1 cellular context compared by ENCODE assay signal in genomic region chr17:81552244-81553017, GRCh38.
A peak's percentile ranks its signal among the peaks of the same experiment; 100 is the strongest.
TF ChIP-seq lines count a peak whose summit lies in the region.

Gene FAAP100 (minus strand): TSS chr17:81552353. CDS start chr17:81552330, 23 bp downstream.

TF ChIP-seq in GM12878, 131 proteins besides CTCF, POLR2A, EP300 and RAD21 (continues in another document):
- TF ChIP-seq EED (IDR thresholded peaks at IDR 0.05; ENCODE audit: low read depth) (no peak), ZNF217 (IDR thresholded peaks at IDR 0.05) (no peak), ASH2L (IDR thresholded peaks at IDR 0.05; ENCODE audit: borderline replicate concordance, low read depth) (0 out of 2 replicates have a peak, but pooled peaks have one; percentile 26), CHD2 (IDR thresholded peaks at IDR 0.05; ENCODE audit: borderline replicate concordance, low read depth, low read length) (no peak), GABPA (IDR thresholded peaks at IDR 0.05; ENCODE audit: low read depth) (no peak), PAX5 (IDR thresholded peaks at IDR 0.05; ENCODE audit: borderline replicate concordance, low read depth, low read length) (no peak), ZNF384 (IDR thresholded peaks at IDR 0.05; ENCODE audit: borderline replicate concordance, low read depth, low read length) (no peak), BACH1 (IDR thresholded peaks at IDR 0.05; ENCODE audit: borderline replicate concordance) (peak; percentile 81; the same call in 1 of the 2 replicates), ZNF592 (IDR thresholded peaks at IDR 0.05) (no peak), SREBF1 (IDR thresholded peaks at IDR 0.05; ENCODE audit: low read length) (no peak), USF1 (IDR thresholded peaks at IDR 0.05; ENCODE audit: borderline replicate concordance, extremely low read length, insufficient read depth, low read depth, low read length) (peak; percentile 63), SMAD5 (IDR thresholded peaks at IDR 0.05; ENCODE audit: low read depth) (no peak), BMI1 (IDR thresholded peaks at IDR 0.05; ENCODE audit: borderline replicate concordance) (no peak), PRDM15 (CRISPR knock-in tag; IDR thresholded peaks at IDR 0.05) (no peak), KLF5 (IDR thresholded peaks at IDR 0.05; ENCODE audit: partially characterized antibody) (no peak), POU2F2 (IDR thresholded peaks at IDR 0.05; ENCODE audit: borderline replicate concordance, low read depth, low read length) (peak; percentile 11; the same call in 1 of the 3 replicates), ZBTB33 (IDR thresholded peaks at IDR 0.05) (no peak), CUX1 (IDR thresholded peaks at IDR 0.05; ENCODE audit: insufficient replicate concordance, low read depth, low read length) (no peak), HCFC1 (IDR thresholded peaks at IDR 0.05; ENCODE audit: low read length) (peak; percentile 45; the same call in 1 of the 2 replicates), CBX5 (IDR thresholded peaks at IDR 0.05; ENCODE audit: low read depth) (no peak), MXI1 (IDR thresholded peaks at IDR 0.05; ENCODE audit: low read depth, low read length) (peak; percentile 58; the same call in 1 of the 2 replicates), ZNF207 (IDR thresholded peaks at IDR 0.05; ENCODE audit: borderline replicate concordance) (no peak), ZBED1 (IDR thresholded peaks at IDR 0.05; ENCODE audit: borderline replicate concordance) (no peak), ZBTB4 (CRISPR knock-in tag; IDR thresholded peaks at IDR 0.05) (no peak), FOS (IDR thresholded peaks at IDR 0.05; ENCODE audit: borderline replicate concordance, extremely low read depth, insufficient read length) (no peak), GATAD2B (conservative IDR thresholded peaks at IDR 0.05; ENCODE audit: low read depth) (peak; percentile 60; the same call in 1 of the 2 replicates), POLR2AphosphoS2 (IDR thresholded peaks at IDR 0.05; ENCODE audit: low read depth, low read length) (peak; percentile 63; the same call in 1 of the 2 replicates), TCF7 (IDR thresholded peaks at IDR 0.05; ENCODE audit: borderline replicate concordance) (no peak), ZNF687 (IDR thresholded peaks at IDR 0.05) (0 out of 2 replicates have a peak, but pooled peaks have one; percentile 71)
